Comparison of ENCODE assay signal across 1 cellular context in genomic region chr18:12766986-12767433, GRCh38.
TF ChIP-seq lines count a peak whose summit lies in the region.

No MANE protein-coding gene starts in this region.

TF ChIP-seq in HepG2, 621 proteins besides CTCF, POLR2A, EP300 and RAD21 (continued from another document and continues in another):
- TF ChIP-seq ETS1 (CRISPR knock-in tag; IDR thresholded peaks at IDR 0.05) (no peak), PREB (CRISPR knock-in tag; IDR thresholded peaks at IDR 0.05) (no peak), BCL6 (CRISPR knock-in tag; IDR thresholded peaks at IDR 0.05) (peak; percentile 42; the same call in 1 of the 2 replicates), PAF1 (CRISPR knock-in tag; IDR thresholded peaks at IDR 0.05) (no peak), ZBTB20 (CRISPR knock-in tag; IDR thresholded peaks at IDR 0.05; ENCODE audit: borderline replicate concordance, low read depth) (no peak), ZNF878 (CRISPR knock-in tag; IDR thresholded peaks at IDR 0.05) (no peak), AKNA (CRISPR knock-in tag; IDR thresholded peaks at IDR 0.05; ENCODE audit: borderline replicate concordance) (no peak), HOXA9 (CRISPR knock-in tag; IDR thresholded peaks at IDR 0.05; ENCODE audit: borderline replicate concordance) (no peak), GMEB1 (CRISPR knock-in tag; IDR thresholded peaks at IDR 0.05; ENCODE audit: borderline replicate concordance) (peak; percentile 44; the same call in 1 of the 2 replicates), KAT8 (CRISPR knock-in tag; IDR thresholded peaks at IDR 0.05) (0 out of 2 replicates have a peak, but pooled peaks have one; percentile 18), GMEB2 (CRISPR knock-in tag; IDR thresholded peaks at IDR 0.05; ENCODE audit: low read depth) (no peak), ZSCAN22 (CRISPR knock-in tag; IDR thresholded peaks at IDR 0.05) (no peak), MXD3 (CRISPR knock-in tag; IDR thresholded peaks at IDR 0.05) (peak; percentile 40), LBX2 (CRISPR knock-in tag; IDR thresholded peaks at IDR 0.05; ENCODE audit: borderline replicate concordance) (peak; percentile 24; the same call in 1 of the 2 replicates), KLF12 (CRISPR knock-in tag; IDR thresholded peaks at IDR 0.05; ENCODE audit: borderline replicate concordance) (no peak), ZNF20 (CRISPR knock-in tag; IDR thresholded peaks at IDR 0.05) (no peak), UBTF (CRISPR knock-in tag; IDR thresholded peaks at IDR 0.05) (peak; percentile 57; the same call in 1 of the 2 replicates), ZNF713 (CRISPR knock-in tag; IDR thresholded peaks at IDR 0.05) (no peak), ETV5 (CRISPR knock-in tag; IDR thresholded peaks at IDR 0.05; ENCODE audit: borderline replicate concordance) (0 out of 2 replicates have a peak, but pooled peaks have one; percentile 16), PHF21A (CRISPR knock-in tag; IDR thresholded peaks at IDR 0.05) (0 out of 2 replicates have a peak, but pooled peaks have one; percentile 19), SMC3 (IDR thresholded peaks at IDR 0.05; ENCODE audit: low read length) (peak; percentile 26; the same call in 1 of the 2 replicates), PRDM10 (CRISPR knock-in tag; IDR thresholded peaks at IDR 0.05; ENCODE audit: low read depth) (peak; percentile 61; the same call in 1 of the 2 replicates), NFE2L1 (CRISPR knock-in tag; IDR thresholded peaks at IDR 0.05; ENCODE audit: borderline replicate concordance) (0 out of 2 replicates have a peak, but pooled peaks have one; percentile 26), ZNF501 (CRISPR knock-in tag; IDR thresholded peaks at IDR 0.05) (peak; percentile 58; the same call in 1 of the 2 replicates), NR2F2 (IDR thresholded peaks at IDR 0.05; ENCODE audit: borderline replicate concordance, low read depth) (peak; percentile 84; the same call in 1 of the 2 replicates), HOXA5 (CRISPR knock-in tag; IDR thresholded peaks at IDR 0.05) (0 out of 2 replicates have a peak, but pooled peaks have one; percentile 67), ZSCAN31 (CRISPR knock-in tag; IDR thresholded peaks at IDR 0.05; ENCODE audit: low read depth) (peak; percentile 72; the same call in 1 of the 2 replicates), MYPOP (CRISPR knock-in tag; IDR thresholded peaks at IDR 0.05) (0 out of 2 replicates have a peak, but pooled peaks have one; percentile 23), CBX1 (IDR thresholded peaks at IDR 0.05; ENCODE audit: low read depth) (peak; percentile 38), ZNF672 (CRISPR knock-in tag; IDR thresholded peaks at IDR 0.05) (no peak), NFKBIZ (CRISPR knock-in tag; IDR thresholded peaks at IDR 0.05) (peak; percentile 80), ATF6 (CRISPR knock-in tag; conservative IDR thresholded peaks at IDR 0.05) (no peak), TEF (CRISPR knock-in tag; IDR thresholded peaks at IDR 0.05) (no peak), BHLHE40 (IDR thresholded peaks at IDR 0.05; ENCODE audit: low read length) (peak; percentile 42)
